ENCODE assay signal across 1 cellular context in genomic region chr19:1591421-1592022, GRCh38.
TF ChIP-seq lines count a peak whose summit lies in the region.

No MANE protein-coding gene starts in this region.

TF ChIP-seq in GM12891, 5 proteins besides CTCF, POLR2A, EP300 and RAD21 (continued from another document):
- TF ChIP-seq POLR2AphosphoS5 (IDR thresholded peaks at IDR 0.05; ENCODE audit: low read depth, low read length), result no peak
TF ChIP-seq in GM12891: peak in this region for 0.
